ENCODE assay signal across 1 cellular context in genomic region chr1:22457356-22457755, GRCh38.
TF ChIP-seq lines count a peak whose summit lies in the region.

No MANE protein-coding gene starts in this region.

TF ChIP-seq in IMR-90, 13 proteins besides CTCF, POLR2A, EP300 and RAD21 (continued from another document):
- no peak for TF ChIP-seq ELK1 (IDR thresholded peaks at IDR 0.05; ENCODE audit: borderline replicate concordance, low read depth, low read length)
